ENCODE assay signal across 15 cellular contexts in the genomic region with DNA sequence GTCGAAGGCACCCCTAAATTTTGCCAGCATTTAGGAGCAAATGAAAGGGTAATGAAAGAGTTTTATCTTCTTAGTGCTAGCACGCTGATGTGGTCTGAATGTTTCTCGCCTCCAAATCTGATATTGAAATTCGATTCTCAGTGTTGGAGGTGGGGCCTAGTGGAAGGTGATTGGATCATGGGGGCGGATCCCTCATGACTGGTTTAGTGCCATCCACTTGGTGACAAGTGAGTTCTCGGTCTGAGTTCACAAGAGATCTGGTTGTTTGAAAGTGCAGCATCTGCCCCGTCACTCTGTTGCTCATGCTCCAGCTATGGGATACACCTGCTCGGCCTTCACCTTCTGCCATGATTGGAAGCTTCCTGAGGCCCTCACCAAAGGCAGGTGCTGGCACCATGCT.
A peak's percentile ranks its signal among the peaks of the same experiment; 100 is the strongest.
DNase-seq lines count a peak whose midpoint lies in the region; ATAC-seq, FAIRE-seq and TF ChIP-seq lines count a peak whose summit lies in the region.
"Had no signal": no experiment of that assay in that cellular context is flagged by ENCODE, and none has a peak within 500 bp of the region (broad histone marks: within the 10 kb centered on the region; RNA-seq: fewer than 3 reads in every experiment).

No MANE protein-coding gene starts in this region.

- no peak for TF ChIP-seq POLR2A in H1 (IDR thresholded peaks at IDR 0.05; ENCODE audit: control extremely low read depth in 1 of 2, low read depth in 2 of 2, low read length in 2 of 2)

- H3K4me3 ChIP-seq in SK-N-MC (no peak overlapping the region), H1 (ENCODE audit: extremely low read depth in 1 of 4, insufficient read depth in 2 of 4, low read depth in 3 of 4, low read length in 4 of 4) (no peak overlapping the region), lower lobe of right lung (no peak overlapping the region), trophoblast cell (ENCODE audit: low read depth, low read length) (no peak overlapping the region)
- H3K4me3 ChIP-seq: BLaER1 treated with 17β-estradiol and CSF1 and Interleukin-3, amounts not matched to agents 10 nM and 100 nM; GM12878 had no signal

- H3K23ac ChIP-seq in H1 (ENCODE audit: insufficient read length) (no peak overlapping the region), trophoblast cell (ENCODE audit: low read length) (no peak overlapping the region)

- H3K9me3 ChIP-seq in SK-N-MC (ENCODE audit: low read depth, low read length) (no peaks in the 10 kb centered on the region; the same call in 1 of the 2 replicates), H1 (ENCODE audit: insufficient read depth in 2 of 2, low read depth in 1 of 2, low read length in 1 of 2) (peaks cover 0 to 3% of the 10 kb centered on the region in 2 experiments; a peak in 1 of 4 replicates), lower lobe of right lung (no peaks in the 10 kb centered on the region), trophoblast cell (ENCODE audit: insufficient read depth, low read depth, low read length) (peaks cover 3% of the 10 kb centered on the region)

- no peak for TF ChIP-seq RAD21 in H1 (IDR thresholded peaks at IDR 0.05 in 1 of 2, conservative IDR thresholded peaks at IDR 0.05 in 1 of 2; ENCODE audit: low read depth in 2 of 2, low read length in 2 of 2)

- ATAC-seq in lower lobe of right lung, result no peak
- ATAC-seq: CD8-positive, alpha-beta T cell; GM12878 had no signal

- H2AK5ac ChIP-seq in H1 (ENCODE audit: low read depth, low read length) (no peak overlapping the region), trophoblast cell (ENCODE audit: low read length) (no peak overlapping the region)

- H2BK20ac ChIP-seq in H1 (ENCODE audit: low read length), result no peak overlapping the region

- H3K27me3 ChIP-seq in H1 (replicated peaks in 1 of 4; ENCODE audit: control insufficient read depth in 3 of 4, extremely low read depth in 1 of 4, insufficient read depth in 3 of 4, low read length in 3 of 4) (no peaks in the 10 kb centered on the region; a peak in 1 of 7 replicates), lower lobe of right lung (ENCODE audit: low read depth) (peaks cover 5% of the 10 kb centered on the region), trophoblast cell (ENCODE audit: insufficient read depth, low read length) (no peaks in the 10 kb centered on the region)
- H3K27me3 ChIP-seq: BLaER1 treated with 17β-estradiol and CSF1 and Interleukin-3, amounts not matched to agents 10 nM and 100 nM had no signal

- TF ChIP-seq EP300 in H1 (IDR thresholded peaks at IDR 0.05; ENCODE audit: borderline replicate concordance in 1 of 2, low read depth in 2 of 2, low read length in 2 of 2), result no peak

- H3K18ac ChIP-seq in H1 (ENCODE audit: extremely low read depth, low read length), result no peak overlapping the region
- H3K18ac ChIP-seq in trophoblast cell (ENCODE audit: low read length), result no peak overlapping the region

- CTCF ChIA-PET in H1 (lab: Charles Lee; ENCODE audit: partially characterized antibody), result interaction anchor here (2.0 kb wide), 1 partner anchor 12 kb away, joined by 6 read pairs; no protein-coding TSS in a partner anchor

- H2BK5ac ChIP-seq in H1 (ENCODE audit: low read depth, low read length) (no peak overlapping the region), trophoblast cell (ENCODE audit: low read depth, low read length, poor library complexity) (no peak overlapping the region)

- 79% methylated on average over 8 of the region's 8 CpGs; no CpG with 5 or more reads in 1 of the 2 experiments for WGBS in H1 (ENCODE audit: extremely low coverage in 1 of 2, insufficient coverage in 1 of 2, insufficient read length in 1 of 2, insufficient replicate concordance in 2 of 2, low coverage in 1 of 2, low lambda C conversion rate in 2 of 2, missing lambda C conversion rate in 1 of 2), 2 experiments
- no CpG with 5 or more reads among the region's 8 CpGs for WGBS in trophoblast cell (ENCODE audit: extremely low coverage, insufficient coverage, insufficient read length)

- no peaks in the 10 kb centered on the region for H3K36me3 ChIP-seq in SK-N-MC (ENCODE audit: insufficient read depth, low read length)
- no peaks in the 10 kb centered on the region for H3K36me3 ChIP-seq in H1 (ENCODE audit: control insufficient read depth in 2 of 4, insufficient read depth in 4 of 4, low read length in 3 of 4)
- H3K36me3 ChIP-seq in lower lobe of right lung, result no peaks in the 10 kb centered on the region
- H3K36me3 ChIP-seq in trophoblast cell (ENCODE audit: control insufficient read depth in 1 of 2, insufficient read depth in 2 of 2, low read length in 2 of 2), result no peaks in the 10 kb centered on the region
- H3K36me3 ChIP-seq: BLaER1 treated with 17β-estradiol and CSF1 and Interleukin-3, amounts not matched to agents 10 nM and 100 nM had no signal

- intact Hi-C loops in lower lobe of right lung (cut with DNase I), result no loop called here

- H2BK120ac ChIP-seq in H1 (replicated peaks; ENCODE audit: low read depth, low read length), result no peak overlapping the region
- H2BK120ac ChIP-seq in trophoblast cell (ENCODE audit: insufficient read depth, low read length, poor library complexity), result no peak overlapping the region

- no peaks in the 10 kb centered on the region for H3K79me1 ChIP-seq in H1 (ENCODE audit: low read depth, low read length)
- no peaks in the 10 kb centered on the region for H3K79me1 ChIP-seq in trophoblast cell (ENCODE audit: low read length)

- H4K20me1 ChIP-seq in H1 (replicated peaks in 1 of 2; ENCODE audit: control insufficient read depth in 1 of 2, insufficient read depth in 2 of 2, low read length in 2 of 2), result no peaks in the 10 kb centered on the region
- H4K20me1 ChIP-seq: BLaER1 treated with 17β-estradiol and CSF1 and Interleukin-3, amounts not matched to agents 10 nM and 100 nM had no signal

- no peaks in the 10 kb centered on the region for H3K23me2 ChIP-seq in H1 (ENCODE audit: low read depth, low read length)

- no peak overlapping the region for H4K5ac ChIP-seq in H1 (ENCODE audit: insufficient read length, low read depth, low read length)

- H3K4me2 ChIP-seq in H1 (ENCODE audit: insufficient read depth in 1 of 2, low read depth in 2 of 2, low read length in 2 of 2), result no peak overlapping the region
- H3K4me2 ChIP-seq in trophoblast cell (ENCODE audit: low read length), result no peak overlapping the region
- H3K4me2 ChIP-seq: BLaER1 treated with 17β-estradiol and CSF1 and Interleukin-3, amounts not matched to agents 10 nM and 100 nM had no signal

- H3K14ac ChIP-seq in H1 (ENCODE audit: insufficient read length) (no peak overlapping the region), trophoblast cell (ENCODE audit: low read length) (no peak overlapping the region)

- no peak for FAIRE-seq in H1 (lab: Jason Lieb, UNC)
- FAIRE-seq: GM12878, HTR-8/SVneo had no signal

- H3K9ac ChIP-seq in SK-N-MC (ENCODE audit: insufficient read length) (no peak overlapping the region), H1 (replicated peaks in 1 of 4; ENCODE audit: extremely low read depth in 1 of 4, low read depth in 3 of 4, low read length in 3 of 4) (no peak overlapping the region), trophoblast cell (ENCODE audit: low read length) (no peak overlapping the region)
- H3K9ac ChIP-seq: BLaER1 treated with 17β-estradiol and CSF1 and Interleukin-3, amounts not matched to agents 10 nM and 100 nM had no signal

- DNase-seq in SK-N-MC (ENCODE audit: low read depth, low spot score) (no peak), H1 (ENCODE audit: low read depth in 1 of 2, low spot score in 2 of 2) (no peak), lower lobe of right lung (peak; percentile 12), SKM-1 treated with dmso at 0.1 percent for 144 hours (lab: John Stamatoyannopoulos, UW; ENCODE audit: unreplicated experiment) (no peak), trophoblast cell (no peak), NCI-H524 treated with DMSO at 0.1 percent for 48 hours (lab: John Stamatoyannopoulos, UW) (no peak), NCI-H446 (lab: John Stamatoyannopoulos, UW) (no peak)
- DNase-seq: CD8-positive, alpha-beta T cell; DMS 273 treated with DMSO at 0.1 percent for 48 hours; DMS53; DND-41; IMR-90 had no signal

- TF ChIP-seq CTCF in H1 (IDR thresholded peaks at IDR 0.05; ENCODE audit: control extremely low read depth in 1 of 3, insufficient read depth in 1 of 3, low read depth in 1 of 3, low read length in 3 of 3) (no peak), lower lobe of right lung (IDR thresholded peaks at IDR 0.05) (no peak)

- H3K4ac ChIP-seq in H1 (replicated peaks; ENCODE audit: insufficient read length, low read depth, low read length), result no peak overlapping the region
- H3K4ac ChIP-seq in trophoblast cell (ENCODE audit: low read depth, low read length), result no peak overlapping the region

- H3K79me2 ChIP-seq in H1 (ENCODE audit: control insufficient read depth in 1 of 2, insufficient read depth in 2 of 2, low read length in 2 of 2), result no peaks in the 10 kb centered on the region
- no peaks in the 10 kb centered on the region for H3K79me2 ChIP-seq in trophoblast cell (ENCODE audit: control insufficient read depth, insufficient read depth, low read length, poor library complexity)

- H2AFZ ChIP-seq in H1 (ENCODE audit: low read length), result peak overlapping the region; percentile 73
- no peak overlapping the region for H2AFZ ChIP-seq in trophoblast cell (ENCODE audit: insufficient read depth, low read length, poor library complexity)

- POLR2A ChIA-PET in H1 (lab: Charles Lee; ENCODE audit: partially characterized antibody), result interaction anchor here (0.6 kb wide), 1 partner anchor 8 kb away, joined by 3 read pairs; no protein-coding TSS in a partner anchor

- H2BK12ac ChIP-seq in H1 (ENCODE audit: low read depth, low read length), result no peak overlapping the region; the same call in 1 of the 2 replicates
- H2BK12ac ChIP-seq in trophoblast cell (ENCODE audit: low read length), result no peak overlapping the region

- H3K4me1 ChIP-seq in H1 (replicated peaks in 1 of 4; ENCODE audit: control insufficient read depth in 3 of 4, insufficient read depth in 4 of 4, low read length in 3 of 4), result peaks cover 0 to 9% (median under 1%) of the 10 kb centered on the region in 4 experiments; a peak in 4 of 7 replicates
- no peaks in the 10 kb centered on the region for H3K4me1 ChIP-seq in lower lobe of right lung
- H3K4me1 ChIP-seq in trophoblast cell (ENCODE audit: control insufficient read depth in 1 of 2, insufficient read depth in 2 of 2, low read length in 2 of 2), result peaks cover 6 to 7% of the 10 kb centered on the region in 2 experiments

- H4K91ac ChIP-seq in H1 (replicated peaks; ENCODE audit: insufficient read length, low read length) (no peak overlapping the region), trophoblast cell (ENCODE audit: low read depth, low read length) (no peak overlapping the region)

- no peak overlapping the region for H2BK15ac ChIP-seq in H1 (ENCODE audit: low read length)

- H3K56ac ChIP-seq in H1 (replicated peaks; ENCODE audit: insufficient read length, low read depth, low read length), result no peak overlapping the region

- no peak overlapping the region; the same call in 1 of the 2 replicates for H4K8ac ChIP-seq in H1 (ENCODE audit: extremely low read depth, insufficient read depth, low read length)
- no peak overlapping the region for H4K8ac ChIP-seq in trophoblast cell (ENCODE audit: low read depth, low read length)

- no peak overlapping the region for H4K12ac ChIP-seq in trophoblast cell (ENCODE audit: low read depth, low read length)

- H3K27ac ChIP-seq in SK-N-MC, result peak overlapping the region; percentile 84
- H3K27ac ChIP-seq in H1 (ENCODE audit: low read depth, low read length), result no peak overlapping the region
- H3K27ac ChIP-seq in lower lobe of right lung, result no peak overlapping the region
- no peak overlapping the region for H3K27ac ChIP-seq in trophoblast cell (ENCODE audit: low read depth, low read length)
- H3K27ac ChIP-seq: BLaER1 treated with 17β-estradiol and CSF1 and Interleukin-3, amounts not matched to agents 10 nM and 100 nM had no signal
